In the genomic region with DNA sequence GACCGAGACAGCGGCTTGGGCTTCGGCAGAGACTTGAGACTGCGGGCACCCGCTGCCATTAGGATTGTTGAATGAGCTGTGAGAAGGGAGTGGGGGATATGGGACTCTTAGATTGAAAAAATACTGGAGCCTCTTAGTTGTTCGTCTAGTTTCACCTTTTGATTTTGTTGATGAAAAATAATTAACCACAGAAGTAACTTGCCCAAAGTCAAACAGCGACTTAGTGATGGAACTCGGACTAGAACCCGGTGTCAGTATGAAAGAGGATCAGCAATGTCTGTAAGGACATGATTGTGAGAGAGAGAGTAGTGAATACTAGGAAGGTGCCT, we compare ENCODE assay signal across 11 cellular contexts. TPM values are rescaled to one million over a fixed set of nuclear protein-coding genes. Genes with fewer than 3 reads are reported as not detected.
A peak's percentile ranks its signal among the peaks of the same experiment; 100 is the strongest.
DNase-seq lines count a peak whose midpoint lies in the region; ATAC-seq and TF ChIP-seq lines count a peak whose summit lies in the region.
"Had no signal": no experiment of that assay in that cellular context is flagged by ENCODE, and none has a peak within 500 bp of the region (broad histone marks: within the 10 kb centered on the region; RNA-seq: fewer than 3 reads in every experiment).

No MANE protein-coding gene starts in this region.

- H3K27me3 Mint-ChIP-seq in natural killer cell (ENCODE audit: low read depth in 2 of 2): peaks cover 17 to 18% of the 10 kb centered on the region in 2 donors

- peak overlapping the region; percentile 66 for H3K4me3 ChIP-seq in H7 (ENCODE audit: insufficient read depth, low read depth, low read length)
- peak overlapping the region; percentile 96 for H3K4me3 ChIP-seq in adipocyte (ENCODE audit: low read length)
- H3K4me3 ChIP-seq in iPS-18a (ENCODE audit: low read length): peak overlapping the region; percentile 84
- H3K4me3 ChIP-seq in subcutaneous abdominal adipose tissue (ENCODE audit: low read depth in 1 of 5, low read length in 5 of 5): peak overlapping the region; percentile 89 to 94 (median 92)

- H3K36me3 Mint-ChIP-seq in natural killer cell: no peaks in the 10 kb centered on the region
- H3K36me3 Mint-ChIP-seq: activated naive CD8-positive, alpha-beta T cell treated with anti-CD3 and anti-CD28 coated beads, Interleukin-2, amount 10 ng/mL, durations not matched to agents 7 days and 5 days had no signal

- H3K9me3 ChIP-seq in adipocyte (ENCODE audit: control insufficient read depth, low read length): no peaks in the 10 kb centered on the region
- H3K9me3 ChIP-seq in iPS-18a (ENCODE audit: control insufficient read depth, low read depth, low read length): no peaks in the 10 kb centered on the region
- no peaks in the 10 kb centered on the region for H3K9me3 ChIP-seq in subcutaneous abdominal adipose tissue (ENCODE audit: control insufficient read depth in 5 of 5, low read length in 5 of 5)

- H3K9ac ChIP-seq in adipocyte (ENCODE audit: low read length): peak overlapping the region; percentile 90
- H3K9ac ChIP-seq in iPS-18a (ENCODE audit: low read length): peak overlapping the region; percentile 74
- peak overlapping the region; percentile 30 to 98 (median 68) for H3K9ac ChIP-seq in subcutaneous abdominal adipose tissue (ENCODE audit: low read length in 5 of 5)

- H3K4me1 Mint-ChIP-seq in natural killer cell: no peaks in the 10 kb centered on the region
- H3K4me1 Mint-ChIP-seq: nephron progenitor cell had no signal

- no peaks in the 10 kb centered on the region for H3K9me3 Mint-ChIP-seq in natural killer cell
- H3K9me3 Mint-ChIP-seq: activated naive CD8-positive, alpha-beta T cell treated with anti-CD3 and anti-CD28 coated beads, Interleukin-2, amount 10 ng/mL, durations not matched to agents 7 days and 5 days; nephron progenitor cell; stimulated activated naive CD8-positive, alpha-beta T cell treated with anti-CD3 and anti-CD28 coated beads, Interleukin-15, amount 100 ng/mL, for 72 hours had no signal

- H3K4me1 ChIP-seq in adipocyte (ENCODE audit: control insufficient read depth, insufficient read depth, low read length) (peaks cover 25% of the 10 kb centered on the region), iPS-18a (ENCODE audit: control insufficient read depth, low read depth, low read length) (peaks cover 3% of the 10 kb centered on the region), subcutaneous abdominal adipose tissue (ENCODE audit: control insufficient read depth in 5 of 5, insufficient read depth in 5 of 5, low read length in 5 of 5) (peaks cover 2 to 31% (median 25%) of the 10 kb centered on the region in 5 donors)

- H3K27me3 ChIP-seq in H7 (ENCODE audit: control insufficient read depth, insufficient read depth, low read length) (no peaks in the 10 kb centered on the region), adipocyte (replicated peaks; ENCODE audit: control insufficient read depth, insufficient read depth, low read length) (no peaks in the 10 kb centered on the region), iPS-18a (ENCODE audit: control insufficient read depth, insufficient read depth, low read length) (no peaks in the 10 kb centered on the region), subcutaneous abdominal adipose tissue (ENCODE audit: control insufficient read depth in 5 of 5, insufficient read depth in 4 of 5, low read length in 5 of 5) (no peaks in the 10 kb centered on the region)

- no peak for TF ChIP-seq CTCF in natural killer cell (IDR thresholded peaks at IDR 0.05)

- H3K27ac ChIP-seq in iPS-18a (ENCODE audit: low read length) (peak overlapping the region; percentile 45), subcutaneous abdominal adipose tissue (ENCODE audit: low read depth, low read length) (peak overlapping the region; percentile 91)

- H3K27ac Mint-ChIP-seq in natural killer cell: no peak overlapping the region
- H3K27ac Mint-ChIP-seq: activated naive CD8-positive, alpha-beta T cell treated with anti-CD3 and anti-CD28 coated beads, Interleukin-2, amount 10 ng/mL, durations not matched to agents 7 days and 5 days; nephron progenitor cell; stimulated activated naive CD8-positive, alpha-beta T cell treated with anti-CD3 and anti-CD28 coated beads, Interleukin-15, amount 100 ng/mL, for 72 hours had no signal

- ATAC-seq in HG02763 (IDR thresholded peaks at IDR 0.05; ENCODE audit: unreplicated experiment): no peak
- no peak for ATAC-seq in natural killer cell

- no peak overlapping the region for H3K4me3 Mint-ChIP-seq in natural killer cell
- H3K4me3 Mint-ChIP-seq: activated naive CD8-positive, alpha-beta T cell treated with anti-CD3 and anti-CD28 coated beads, Interleukin-2, amount 10 ng/mL, durations not matched to agents 7 days and 5 days; nephron progenitor cell; stimulated activated naive CD8-positive, alpha-beta T cell treated with anti-CD3 and anti-CD28 coated beads, Interleukin-15, amount 100 ng/mL, for 72 hours had no signal

- intact Hi-C loops in natural killer cell (cut with micrococcal nuclease): no loop called here

- H3K36me3 ChIP-seq in H7 (replicated peaks; ENCODE audit: control insufficient read depth, insufficient read depth, low read length): no peaks in the 10 kb centered on the region
- no peaks in the 10 kb centered on the region for H3K36me3 ChIP-seq in adipocyte (ENCODE audit: control insufficient read depth, insufficient read depth, low read length, severe bottlenecking)
- no peaks in the 10 kb centered on the region for H3K36me3 ChIP-seq in iPS-18a (ENCODE audit: control insufficient read depth, low read depth, low read length)
- no peaks in the 10 kb centered on the region for H3K36me3 ChIP-seq in subcutaneous abdominal adipose tissue (ENCODE audit: control insufficient read depth in 5 of 5, insufficient read depth in 5 of 5, low read length in 5 of 5)

- no peak for DNase-seq in H7
- DNase-seq in adipocyte (ENCODE audit: low read depth): no peak
- DNase-seq in natural killer cell: no peak
- no peak for DNase-seq in NCI-H1092 (lab: John Stamatoyannopoulos, UW)
- DNase-seq in activated effector memory CD4-positive, alpha-beta T cell treated with Interleukin-2 at 50 U/mL for 16 hours: no peak

RNA-seq across cellular contexts. Expression of a gene that starts 0.5 kb away (rescaled TPM):
- 9.0 and 17.4 TPM in 2 replicates for total RNA-seq in H7 (2014; rRNA removed; shearing (Covaris generic))
- 10 to 100 TPM; 55.4 to 67.2 (median 61.1) TPM for total RNA-seq in natural killer cell
